In genomic region chr2:127633556-127634065, GRCh38 we compare ENCODE assay signal across 17 cellular contexts. TPM values are rescaled to one million over a fixed set of nuclear protein-coding genes. Genes with fewer than 3 reads are reported as not detected.
DNase-seq lines count a peak whose midpoint lies in the region; ATAC-seq, FAIRE-seq and TF ChIP-seq lines count a peak whose summit lies in the region.
"Had no signal": no experiment of that assay in that cellular context is flagged by ENCODE, and none has a peak within 500 bp of the region (broad histone marks: within the 10 kb centered on the region; RNA-seq: fewer than 3 reads in every experiment).

No MANE protein-coding gene starts in this region.

- H4K8ac ChIP-seq in H9 (replicated peaks; ENCODE audit: insufficient read length, low read depth, low read length), result no peak overlapping the region

- H3K79me1 ChIP-seq in H9 (ENCODE audit: insufficient read depth, low read depth, low read length, poor library complexity, severe bottlenecking), result no peaks in the 10 kb centered on the region

- intact Hi-C loops in Calu3 (cut with micrococcal nuclease; ENCODE audit: unreplicated experiment), result no loop called here

- H3K79me2 ChIP-seq in astrocyte (ENCODE audit: insufficient read depth, low read length), result no peaks in the 10 kb centered on the region
- H3K79me2 ChIP-seq in H9 (ENCODE audit: insufficient read depth, low read length), result no peaks in the 10 kb centered on the region
- H3K79me2 ChIP-seq: parathyroid adenoma had no signal

- H3K4ac ChIP-seq in H9 (ENCODE audit: low read depth, low read length), result no peak overlapping the region

- POLR2A ChIA-PET in activated CD4-positive, alpha-beta memory T cell treated with anti-CD3 and anti-CD28 coated beads, Interleukin-2, amount 10 ng/mL, durations not matched to agents 7 days and 5 days (lab: Charles Lee), result no interaction called here

- H3K4me2 ChIP-seq in BLaER1 (peak overlapping the region; percentile 99), astrocyte (ENCODE audit: low read length) (no peak overlapping the region), H9 (ENCODE audit: insufficient read depth, insufficient read length, low read length) (no peak overlapping the region)

- no peak overlapping the region for H4K91ac ChIP-seq in H9 (ENCODE audit: insufficient read length, low read depth, low read length)

- no peaks in the 10 kb centered on the region for H3K27me3 Mint-ChIP-seq in Calu3 (ENCODE audit: unreplicated experiment)
- H3K27me3 Mint-ChIP-seq in astrocyte (ENCODE audit: low read depth, unreplicated experiment), result no peaks in the 10 kb centered on the region
- no peaks in the 10 kb centered on the region for H3K27me3 Mint-ChIP-seq in neural crest cell (ENCODE audit: low read depth)
- no peaks in the 10 kb centered on the region for H3K27me3 Mint-ChIP-seq in H9 (ENCODE audit: low read depth)
- no peaks in the 10 kb centered on the region for H3K27me3 Mint-ChIP-seq in activated CD4-positive, alpha-beta memory T cell treated with anti-CD3 and anti-CD28 coated beads, Interleukin-2, amount 10 ng/mL, durations not matched to agents 7 days and 5 days

- no peak overlapping the region for H4K5ac ChIP-seq in H9 (ENCODE audit: insufficient read length, low read depth, low read length)

- no peak overlapping the region for H2BK20ac ChIP-seq in H9 (ENCODE audit: low read depth, low read length, poor library complexity, severe bottlenecking)

- no peak for DNase-seq in Calu3
- DNase-seq in astrocyte (ENCODE audit: low read depth), result no peak
- DNase-seq in neural crest cell (ENCODE audit: low read depth, low spot score), result no peak
- no peak for DNase-seq in H9
- no peak for DNase-seq in activated CD4-positive, alpha-beta memory T cell treated with anti-CD3 and anti-CD28 coated beads, Interleukin-2, amount 10 ng/mL, durations not matched to agents 7 days and 5 days
- DNase-seq in mucosa of gallbladder (ENCODE audit: low spot score), result no peak
- DNase-seq: amniotic stem cell, NCI-H526, SW 1271, testis had no signal

- H3K18ac ChIP-seq in H9 (ENCODE audit: insufficient read length, low read depth, low read length), result no peak overlapping the region

- no peak overlapping the region for H2AK5ac ChIP-seq in H9 (ENCODE audit: insufficient read length, low read length)

- H3K4me3 ChIP-seq in BLaER1 (no peak overlapping the region), astrocyte (ENCODE audit: insufficient read depth, low read depth, low read length) (no peak overlapping the region)
- H3K4me3 ChIP-seq: coronary artery, testis had no signal

- H3K27ac ChIP-seq in BLaER1 (peak overlapping the region; percentile 97), astrocyte (ENCODE audit: low read depth, low read length) (no peak overlapping the region), H9 (ENCODE audit: insufficient read length, low read depth, low read length) (no peak overlapping the region)
- H3K27ac ChIP-seq: parathyroid adenoma, testis had no signal

- no peaks in the 10 kb centered on the region for H3K27me3 ChIP-seq in BLaER1
- no peaks in the 10 kb centered on the region for H3K27me3 ChIP-seq in astrocyte (ENCODE audit: insufficient read depth, low read length)
- H3K27me3 ChIP-seq in H9 (ENCODE audit: insufficient read depth, low read length), result no peaks in the 10 kb centered on the region
- H3K27me3 ChIP-seq: BE2C, testis had no signal

- H3K23me2 ChIP-seq in H9 (ENCODE audit: insufficient read length, low read depth, low read length, poor library complexity, severe bottlenecking), result no peaks in the 10 kb centered on the region

- no peak overlapping the region for H2BK120ac ChIP-seq in H9 (ENCODE audit: low read depth, low read length, poor library complexity, severe bottlenecking)

- no peak overlapping the region for H3K23ac ChIP-seq in H9 (ENCODE audit: insufficient read length, low read depth, low read length)

- H3K9ac ChIP-seq in BLaER1 (peak overlapping the region; percentile 73), astrocyte (ENCODE audit: low read length) (no peak overlapping the region), H9 (ENCODE audit: extremely low read depth, insufficient read length, low read length) (no peak overlapping the region)
- H3K9ac ChIP-seq: parathyroid adenoma had no signal

- no peak overlapping the region for H2BK12ac ChIP-seq in H9 (ENCODE audit: insufficient read length, low read depth, low read length)

- H3K9me3 Mint-ChIP-seq in Calu3 (ENCODE audit: low read depth, unreplicated experiment) (no peaks in the 10 kb centered on the region), astrocyte (ENCODE audit: unreplicated experiment) (no peaks in the 10 kb centered on the region), neural crest cell (no peaks in the 10 kb centered on the region), H9 (no peaks in the 10 kb centered on the region)
- no peaks in the 10 kb centered on the region for H3K9me3 Mint-ChIP-seq in activated CD4-positive, alpha-beta memory T cell treated with anti-CD3 and anti-CD28 coated beads, Interleukin-2, amount 10 ng/mL, durations not matched to agents 7 days and 5 days

- no peak overlapping the region for H3K4me3 Mint-ChIP-seq in Calu3 (ENCODE audit: low read depth, unreplicated experiment)
- H3K4me3 Mint-ChIP-seq in astrocyte (ENCODE audit: unreplicated experiment), result no peak overlapping the region
- H3K4me3 Mint-ChIP-seq in neural crest cell, result no peak overlapping the region
- no peak overlapping the region for H3K4me3 Mint-ChIP-seq in H9
- H3K4me3 Mint-ChIP-seq in activated CD4-positive, alpha-beta memory T cell treated with anti-CD3 and anti-CD28 coated beads, Interleukin-2, amount 10 ng/mL, durations not matched to agents 7 days and 5 days, result no peak overlapping the region

- TF ChIP-seq CTCF in Calu3 (IDR thresholded peaks at IDR 0.05; ENCODE audit: unreplicated experiment), result no peak
- no peak for TF ChIP-seq CTCF in astrocyte (IDR thresholded peaks at IDR 0.05; ENCODE audit: insufficient read depth, low read depth, low read length)
- no peak for TF ChIP-seq CTCF in neural crest cell (conservative IDR thresholded peaks at IDR 0.05)
- no peak for TF ChIP-seq CTCF in H9 (conservative IDR thresholded peaks at IDR 0.05)

- no peak overlapping the region for H3T11ph ChIP-seq in H9 (ENCODE audit: low read length)

- H3K36me3 Mint-ChIP-seq in Calu3 (ENCODE audit: insufficient read depth, unreplicated experiment), result no peaks in the 10 kb centered on the region
- peaks cover 5% of the 10 kb centered on the region for H3K36me3 Mint-ChIP-seq in astrocyte (ENCODE audit: low read depth, unreplicated experiment)
- no peaks in the 10 kb centered on the region for H3K36me3 Mint-ChIP-seq in neural crest cell (ENCODE audit: low read depth)
- H3K36me3 Mint-ChIP-seq in H9 (ENCODE audit: insufficient read depth in 1 of 3, low read depth in 3 of 3), result no peaks in the 10 kb centered on the region
- no peaks in the 10 kb centered on the region for H3K36me3 Mint-ChIP-seq in activated CD4-positive, alpha-beta memory T cell treated with anti-CD3 and anti-CD28 coated beads, Interleukin-2, amount 10 ng/mL, durations not matched to agents 7 days and 5 days (ENCODE audit: low read depth)

- H2AFZ ChIP-seq in astrocyte (ENCODE audit: low read depth, low read length) (no peak overlapping the region), H9 (ENCODE audit: low read length) (no peak overlapping the region)
- H2AFZ ChIP-seq: parathyroid adenoma had no signal

- no peak for ATAC-seq in GM19023 (IDR thresholded peaks at IDR 0.05; ENCODE audit: unreplicated experiment)
- ATAC-seq: Panc1 had no signal

- CTCF ChIA-PET in Calu3 (lab: Charles Lee), result no interaction called here
- CTCF ChIA-PET in activated CD4-positive, alpha-beta memory T cell treated with anti-CD3 and anti-CD28 coated beads, Interleukin-2, amount 10 ng/mL, durations not matched to agents 7 days and 5 days (lab: Charles Lee), result no interaction called here

- no CpG with 5 or more reads among the region's 9 CpGs for WGBS in H9 (ENCODE audit: extremely low coverage, insufficient read length, low lambda C conversion rate)

- H4K20me1 ChIP-seq in BLaER1 (no peaks in the 10 kb centered on the region), astrocyte (ENCODE audit: insufficient read depth, low read length) (no peaks in the 10 kb centered on the region), H9 (ENCODE audit: control insufficient read depth, insufficient read depth, insufficient read length) (no peaks in the 10 kb centered on the region)

- no peaks in the 10 kb centered on the region for H3K4me1 Mint-ChIP-seq in Calu3 (ENCODE audit: low read depth, unreplicated experiment)
- H3K4me1 Mint-ChIP-seq in astrocyte (ENCODE audit: low read depth, unreplicated experiment), result peaks cover 12% of the 10 kb centered on the region
- H3K4me1 Mint-ChIP-seq in neural crest cell, result peaks cover 13% of the 10 kb centered on the region
- H3K4me1 Mint-ChIP-seq in H9, result peaks cover 8% of the 10 kb centered on the region in 2 experiments
- peaks cover 20% of the 10 kb centered on the region for H3K4me1 Mint-ChIP-seq in activated CD4-positive, alpha-beta memory T cell treated with anti-CD3 and anti-CD28 coated beads, Interleukin-2, amount 10 ng/mL, durations not matched to agents 7 days and 5 days

- no TSS peak for BruUV-seq in Calu3 (replicated peaks; lab: Mats Ljungman, UMichigan)

- H3K27ac Mint-ChIP-seq in Calu3 (ENCODE audit: unreplicated experiment), result peak overlapping the region; percentile 30
- peak overlapping the region; percentile 62 for H3K27ac Mint-ChIP-seq in astrocyte (ENCODE audit: unreplicated experiment)
- H3K27ac Mint-ChIP-seq in neural crest cell (ENCODE audit: unreplicated experiment), result peak overlapping the region; percentile 78
- H3K27ac Mint-ChIP-seq in H9, result no peak overlapping the region
- no peak overlapping the region for H3K27ac Mint-ChIP-seq in activated CD4-positive, alpha-beta memory T cell treated with anti-CD3 and anti-CD28 coated beads, Interleukin-2, amount 10 ng/mL, durations not matched to agents 7 days and 5 days

- H3K4me1 ChIP-seq in BLaER1, result peaks cover 100% of the 10 kb centered on the region
- H3K4me1 ChIP-seq in astrocyte (ENCODE audit: insufficient read depth, low read length), result peaks cover 14% of the 10 kb centered on the region
- H3K4me1 ChIP-seq in H9 (ENCODE audit: insufficient read depth, low read length), result no peaks in the 10 kb centered on the region
- H3K4me1 ChIP-seq: BE2C, parathyroid adenoma had no signal

- no peaks in the 10 kb centered on the region for H3K9me3 ChIP-seq in BLaER1
- H3K9me3 ChIP-seq in astrocyte (ENCODE audit: insufficient read depth, low read depth, low read length), result no peaks in the 10 kb centered on the region
- H3K9me3 ChIP-seq in H9 (ENCODE audit: control insufficient read depth, low read depth, low read length), result no peaks in the 10 kb centered on the region
- H3K9me3 ChIP-seq: BE2C, testis had no signal

- no peak overlapping the region for H2BK5ac ChIP-seq in H9 (ENCODE audit: insufficient read length, low read length)

- FAIRE-seq in astrocyte (lab: Jason Lieb, UNC), result no peak

- no peak overlapping the region for H3K56ac ChIP-seq in H9 (ENCODE audit: insufficient read length, low read depth, low read length)

- H3K36me3 ChIP-seq in BLaER1 (no peaks in the 10 kb centered on the region), astrocyte (ENCODE audit: insufficient read depth, low read length) (no peaks in the 10 kb centered on the region)
- H3K36me3 ChIP-seq: BE2C had no signal

- H3K14ac ChIP-seq in H9 (ENCODE audit: insufficient read depth, low read length), result no peak overlapping the region; the same call in 1 of the 2 replicates

- no peak overlapping the region for H2BK15ac ChIP-seq in H9 (ENCODE audit: low read depth, low read length)

RNA-seq across cellular contexts. Expression of gene GPR17, which starts 12.3 kb away (rescaled TPM):
- total RNA-seq in Calu3 (2022), result not detected in 2 replicates
- 0.18 TPM in 1 of 2 replicates, not detected in the other for total RNA-seq in astrocyte
- 6.4 and 7.7 TPM in 2 replicates for total RNA-seq in neural crest cell
- total RNA-seq in H9 (2021), result 0.35 TPM in 1 of 2 replicates, not detected in the other
- total RNA-seq in activated CD4-positive, alpha-beta memory T cell treated with anti-CD3 and anti-CD28 coated beads, Interleukin-2, amount 10 ng/mL, durations not matched to agents 7 days and 5 days, result not detected
- total RNA-seq in mucosa of gallbladder, result 0.17 TPM
- total RNA-seq: mesenteric fat pad had no signal

RNA-seq across cellular contexts. Expression of gene LIMS2, which starts 41.7 kb away (rescaled TPM):
- total RNA-seq in Calu3 (2022) (0.31 TPM in 1 of 2 replicates, not detected in the other), astrocyte (73.3 and 75.1 TPM in 2 replicates), neural crest cell (7.6 and 8.8 TPM in 2 replicates), H9 (2021) (5.7 and 5.9 TPM in 2 replicates), mucosa of gallbladder (104 TPM)
- total RNA-seq in activated CD4-positive, alpha-beta memory T cell treated with anti-CD3 and anti-CD28 coated beads, Interleukin-2, amount 10 ng/mL, durations not matched to agents 7 days and 5 days, result 10 to 100 TPM; 15.0 to 15.5 TPM

Comparison
In these comparisons a context has a peak if more than half of its experiments do, and no peak if none do; other contexts are left out.
1. H3K27ac Mint-ChIP-seq: peak in Calu3 (single experiment), astrocyte (single experiment) and neural crest cell (single experiment); none in H9 (0 of 3) and activated CD4-positive, alpha-beta memory T cell treated with anti-CD3 and anti-CD28 coated beads, Interleukin-2, amount 10 ng/mL, durations not matched to agents 7 days and 5 days (single experiment).